In the genomic region with DNA sequence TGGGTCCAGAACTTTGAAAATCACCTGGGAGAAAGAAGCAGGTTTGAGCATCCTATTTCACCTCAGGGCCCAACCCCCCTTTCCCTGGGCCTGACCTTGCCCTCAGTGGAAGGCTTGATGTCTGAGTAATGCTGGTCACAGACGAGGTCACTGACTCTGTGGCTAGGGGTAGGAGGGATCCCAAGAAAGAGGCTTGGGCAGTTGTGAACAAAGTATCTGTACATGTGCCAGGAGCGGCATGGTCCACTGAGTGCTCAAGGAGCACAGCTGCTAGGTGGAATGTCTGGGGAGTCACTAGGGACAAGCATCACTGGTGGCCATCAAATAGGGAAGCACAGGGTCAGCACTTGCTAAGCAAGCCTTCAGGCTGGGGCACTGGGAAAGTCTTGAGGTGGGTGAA, we compare ENCODE assay signal across 9 cellular contexts. TPM values are rescaled to one million over a fixed set of nuclear protein-coding genes. Genes with fewer than 3 reads are reported as not detected.
DNase-seq lines count a peak whose midpoint lies in the region; ATAC-seq, FAIRE-seq and TF ChIP-seq lines count a peak whose summit lies in the region.
"Had no signal": no experiment of that assay in that cellular context is flagged by ENCODE, and none has a peak within 500 bp of the region (broad histone marks: within the 10 kb centered on the region; RNA-seq: fewer than 3 reads in every experiment).

No MANE protein-coding gene starts in this region.

- no peak for TF ChIP-seq EP300 in A549 (IDR thresholded peaks at IDR 0.05)

- no peak for TF ChIP-seq RAD21 in A549 (conservative IDR thresholded peaks at IDR 0.05 in 1 of 2, IDR thresholded peaks at IDR 0.05 in 1 of 2)

- no peak overlapping the region for H3K4me3 ChIP-seq in A549

- WGBS in A549 (ENCODE audit: missing lambda C conversion rate): 60% methylated on average over 2 of the region's 2 CpGs

- no peaks in the 10 kb centered on the region for H3K4me1 ChIP-seq in A549
- H3K4me1 ChIP-seq: Caco-2 had no signal

- POLR2A ChIA-PET in A549 (lab: Yijun Ruan, JAX): interaction anchor here (1.1 kb wide), 1 partner anchor 129 kb away, joined by 6 read pairs; the partner anchor contains the start of gene IMPDH2

- no peak for DNase-seq in A549 (ENCODE audit: low read depth in 1 of 2, low spot score in 1 of 2)
- peak; percentile 55 for DNase-seq in HK-2 (ENCODE audit: unreplicated experiment)
- DNase-seq in kidney glomerular epithelial cell (lab: John Stamatoyannopoulos, UW): peak; percentile 91
- DNase-seq in T-helper 2 cell: no peak
- DNase-seq: GOT3 had no signal

- H3K4me2 ChIP-seq in A549: no peak overlapping the region

- no peaks in the 10 kb centered on the region for H3K9me3 ChIP-seq in A549
- H3K9me3 ChIP-seq: Caco-2 had no signal

- TF ChIP-seq CTCF in A549 (IDR thresholded peaks at IDR 0.05): no peak

- peak; percentile 38 to 63; a peak in 5 of 6 replicates for ATAC-seq in A549
- ATAC-seq in HG03108 (IDR thresholded peaks at IDR 0.05; ENCODE audit: unreplicated experiment): no peak
- no peak for ATAC-seq in GM21390 (IDR thresholded peaks at IDR 0.05; ENCODE audit: unreplicated experiment)

- CTCF ChIA-PET in A549 (lab: Yijun Ruan, JAX): interaction anchor here (0.9 to 2.1 kb wide), 2 partner anchors 20 to 23 kb away, joined by 3 to 4 read pairs; no protein-coding TSS in a partner anchor

- TF ChIP-seq POLR2A in A549 (IDR thresholded peaks at IDR 0.05; ENCODE audit: low read length): no peak

- H3K27ac ChIP-seq in A549: no peak overlapping the region

- no peak for FAIRE-seq in A549 (lab: Jason Lieb, UNC)
- FAIRE-seq: keratinocyte had no signal

TF ChIP-seq in A549, 52 proteins besides CTCF, POLR2A, EP300 and RAD21:
- TF ChIP-seq POLR2AphosphoS2 (conservative IDR thresholded peaks at IDR 0.05; ENCODE audit: low read length): no peak
- TF ChIP-seq EHF (CRISPR knock-in tag; IDR thresholded peaks at IDR 0.05): no peak
- no peak for TF ChIP-seq HOXB5 (CRISPR knock-in tag; IDR thresholded peaks at IDR 0.05)
- no peak for TF ChIP-seq MAFK (IDR thresholded peaks at IDR 0.05; ENCODE audit: partially characterized antibody)
- TF ChIP-seq ESRRA (IDR thresholded peaks at IDR 0.05; ENCODE audit: borderline replicate concordance, low read length): no peak
- TF ChIP-seq GATA3 (IDR thresholded peaks at IDR 0.05; ENCODE audit: borderline replicate concordance): no peak
- no peak for TF ChIP-seq KDM1A (IDR thresholded peaks at IDR 0.05; ENCODE audit: low read depth)
- TF ChIP-seq, protein P1, sequence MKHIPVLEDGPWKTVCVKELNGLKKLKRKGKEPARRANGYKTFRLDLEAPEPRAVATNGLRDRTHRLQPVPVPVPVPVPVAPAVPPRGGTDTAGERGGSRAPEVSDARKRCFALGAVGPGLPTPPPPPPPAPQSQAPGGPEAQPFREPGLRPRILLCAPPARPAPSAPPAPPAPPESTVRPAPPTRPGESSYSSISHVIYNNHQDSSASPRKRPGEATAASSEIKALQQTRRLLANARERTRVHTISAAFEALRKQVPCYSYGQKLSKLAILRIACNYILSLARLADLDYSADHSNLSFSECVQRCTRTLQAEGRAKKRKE (CRISPR knock-in tag; IDR thresholded peaks at IDR 0.05; ENCODE audit: low read depth): no peak
- no peak for TF ChIP-seq FOSL2 (IDR thresholded peaks at IDR 0.05)
- no peak for TF ChIP-seq FOSL2 (CRISPR knock-in tag; IDR thresholded peaks at IDR 0.05)
- TF ChIP-seq ZFP36 (IDR thresholded peaks at IDR 0.05; ENCODE audit: borderline replicate concordance, partially characterized antibody): no peak
- no peak for TF ChIP-seq TP53 (CRISPR knock-in tag; IDR thresholded peaks at IDR 0.05)
- no peak for TF ChIP-seq HDAC2 (IDR thresholded peaks at IDR 0.05)
- no peak for TF ChIP-seq CBX8 (IDR thresholded peaks at IDR 0.05)
- TF ChIP-seq EHMT2 (IDR thresholded peaks at IDR 0.05; ENCODE audit: low read depth): no peak
- TF ChIP-seq ZSCAN20 (CRISPR knock-in tag; IDR thresholded peaks at IDR 0.05): no peak
- no peak for TF ChIP-seq SREBF2 (IDR thresholded peaks at IDR 0.05)
- TF ChIP-seq HEYL (CRISPR knock-in tag; IDR thresholded peaks at IDR 0.05): no peak
- no peak for TF ChIP-seq ZNF302 (CRISPR knock-in tag; IDR thresholded peaks at IDR 0.05)

RNA-seq across cellular contexts. Expression of gene CCDC71, which starts 7.3 kb away (rescaled TPM):
- 13.4 and 15.9 TPM in 2 replicates for polyA plus RNA-seq in A549 (2011; rRNA removed)
- 18.8 and 22.6 TPM in 2 replicates for polyA plus RNA-seq in A549 (2012; cell fraction: cytosol; rRNA removed)
- 17.3 and 19.4 TPM in 2 replicates for polyA plus RNA-seq in A549 (2012; cell fraction: nucleus; rRNA removed)
- polyA plus RNA-seq in A549 (2017; fragmentation: RNase III; extraction: RNeasy Plus Mini Kit Qiagen cat#74134 plus additional on column Dnase treatment): 8.1 to 10.0 TPM (median 9.6 TPM) in 3 replicates
- 29.2 and 38.9 TPM in 2 replicates for polyA minus RNA-seq in A549 (2011; rRNA and poly(A)+ RNA removed)

RNA-seq across cellular contexts. Expression of gene KLHDC8B, which starts 12.6 kb away (rescaled TPM):
- polyA plus RNA-seq in A549 (2011; rRNA removed) (6.7 and 7.4 TPM in 2 replicates), A549 (2017; fragmentation: RNase III; extraction: RNeasy Plus Mini Kit Qiagen cat#74134 plus additional on column Dnase treatment) (7.0 to 9.9 TPM (median 8.9 TPM) in 3 replicates)
- 6.2 and 7.6 TPM in 2 replicates for polyA plus RNA-seq in A549 (2012; cell fraction: cytosol; rRNA removed)
- 9.8 and 10.1 TPM in 2 replicates for polyA plus RNA-seq in A549 (2012; cell fraction: nucleus; rRNA removed)
- 8.6 and 8.9 TPM in 2 replicates for polyA minus RNA-seq in A549 (2011; rRNA and poly(A)+ RNA removed)

RNA-seq across cellular contexts. Expression of gene LAMB2, which starts 25.9 kb away (rescaled TPM):
- polyA plus RNA-seq in A549 (2011; rRNA removed): 146 and 238 TPM in 2 replicates
- polyA plus RNA-seq in A549 (2012; cell fraction: cytosol; rRNA removed): 96.4 and 102 TPM in 2 replicates
- polyA plus RNA-seq in A549 (2012; cell fraction: nucleus; rRNA removed): 812 and 862 TPM in 2 replicates
- 74.5 to 95.5 TPM (median 87.3 TPM) in 3 replicates for polyA plus RNA-seq in A549 (2017; fragmentation: RNase III; extraction: RNeasy Plus Mini Kit Qiagen cat#74134 plus additional on column Dnase treatment)
- polyA minus RNA-seq in A549 (2011; rRNA and poly(A)+ RNA removed): 242 and 345 TPM in 2 replicates

RNA-seq across cellular contexts. Expression of gene USP19, which starts 38.2 kb away (rescaled TPM):
- 28.8 and 30.5 TPM in 2 replicates for polyA plus RNA-seq in A549 (2011; rRNA removed)
- 36.1 and 40.8 TPM in 2 replicates for polyA plus RNA-seq in A549 (2012; cell fraction: cytosol; rRNA removed)
- polyA plus RNA-seq in A549 (2012; cell fraction: nucleus; rRNA removed): 81.8 and 95.2 TPM in 2 replicates
- polyA plus RNA-seq in A549 (2017; fragmentation: RNase III; extraction: RNeasy Plus Mini Kit Qiagen cat#74134 plus additional on column Dnase treatment): 20.1 to 21.6 TPM (median 21.2 TPM) in 3 replicates
- 97.5 and 102 TPM in 2 replicates for polyA minus RNA-seq in A549 (2011; rRNA and poly(A)+ RNA removed)

RNA-seq across cellular contexts. Expression of gene QARS1, which starts 54.2 kb away (rescaled TPM):
- polyA plus RNA-seq in A549 (2011; rRNA removed): 118 and 196 TPM in 2 replicates
- polyA plus RNA-seq in A549 (2012; cell fraction: cytosol; rRNA removed): 162 and 199 TPM in 2 replicates
- 708 and 819 TPM in 2 replicates for polyA plus RNA-seq in A549 (2012; cell fraction: nucleus; rRNA removed)
- 157 to 166 TPM (median 164 TPM) in 3 replicates for polyA plus RNA-seq in A549 (2017; fragmentation: RNase III; extraction: RNeasy Plus Mini Kit Qiagen cat#74134 plus additional on column Dnase treatment)
- polyA minus RNA-seq in A549 (2011; rRNA and poly(A)+ RNA removed): 235 and 239 TPM in 2 replicates

Comparison
In these comparisons a context has a peak if more than half of its experiments do, and no peak if none do; other contexts are left out.
1. ATAC-seq: peak in A549 (2 of 2); none in HG03108 (single experiment) and GM21390 (single experiment).
2. DNase-seq: peak in HK-2 (single experiment) and kidney glomerular epithelial cell (single experiment); none in A549 (0 of 2) and T-helper 2 cell (0 of 5).